ENCODE assay signal across 14 cellular contexts in the genomic region with DNA sequence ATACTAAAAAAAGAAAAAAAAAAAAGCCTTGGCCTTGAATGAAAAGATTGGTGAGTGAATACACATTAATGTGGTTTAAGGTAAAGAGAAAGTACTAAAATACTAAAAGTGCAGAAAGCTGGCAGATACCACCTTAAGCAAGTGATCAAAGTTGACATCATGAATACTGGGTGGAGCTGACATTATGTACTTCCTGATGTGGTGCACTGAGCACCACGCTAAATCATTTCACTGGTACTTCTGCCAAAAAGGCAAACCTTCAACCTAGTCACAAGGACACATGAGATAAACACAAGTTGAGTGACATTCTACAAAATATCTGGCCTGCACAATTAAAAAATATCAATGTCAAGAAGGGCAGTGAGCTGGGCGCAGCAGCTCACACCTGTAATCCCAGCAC. TPM values are rescaled to one million over a fixed set of nuclear protein-coding genes. Genes with fewer than 3 reads are reported as not detected.
DNase-seq lines count a peak whose midpoint lies in the region; ATAC-seq and TF ChIP-seq lines count a peak whose summit lies in the region.
"Had no signal": no experiment of that assay in that cellular context is flagged by ENCODE, and none has a peak within 500 bp of the region (broad histone marks: within the 10 kb centered on the region; RNA-seq: fewer than 3 reads in every experiment).

No MANE protein-coding gene starts in this region.

- no peaks in the 10 kb centered on the region for H3K9me3 ChIP-seq in T-helper 17 cell (ENCODE audit: control insufficient read depth, low read length, poor library complexity, severe bottlenecking)
- H3K9me3 ChIP-seq in heart left ventricle, result no peaks in the 10 kb centered on the region
- H3K9me3 ChIP-seq in spleen, result no peaks in the 10 kb centered on the region
- H3K9me3 ChIP-seq: upper lobe of left lung had no signal

- TF ChIP-seq POLR2A in heart left ventricle (IDR thresholded peaks at IDR 0.05) (no peak), spleen (IDR thresholded peaks at IDR 0.05) (no peak)

- H3K27me3 ChIP-seq in heart left ventricle (no peaks in the 10 kb centered on the region), spleen (replicated peaks in 1 of 7) (no peaks in the 10 kb centered on the region)
- H3K27me3 ChIP-seq: upper lobe of left lung had no signal

- peaks cover 0 to 7% (median 0%) of the 10 kb centered on the region in 12 donors for H3K4me1 ChIP-seq in heart left ventricle
- H3K4me1 ChIP-seq in spleen, result peaks cover 0 to 13% (median 5%) of the 10 kb centered on the region in 6 donors
- H3K4me1 ChIP-seq: upper lobe of left lung had no signal

- H3K4me1 Mint-ChIP-seq in activated CD4-positive, alpha-beta memory T cell treated with anti-CD3 and anti-CD28 coated beads for 36 hours (ENCODE audit: low read depth), result peaks cover 19% of the 10 kb centered on the region
- H3K4me1 Mint-ChIP-seq in activated CD4-positive, alpha-beta memory T cell treated with anti-CD3 and anti-CD28 coated beads, Interleukin-2, amount 10 ng/mL, durations not matched to agents 7 days and 5 days, result peaks cover 7% of the 10 kb centered on the region
- peaks cover 9% of the 10 kb centered on the region for H3K4me1 Mint-ChIP-seq in T-helper 17 cell
- H3K4me1 Mint-ChIP-seq in activated T-helper 1 cell treated with anti-CD3 and anti-CD28 coated beads, Interleukin-12 subunit alpha, Interleukin-12 subunit beta, Interleukin-2, Interleukin-4 antibody, amounts not matched to agents 30 ng/mL and 10 ng/mL and 1 ng/mL, durations not matched to agents 14 hours and 24 hours and 36 hours (ENCODE audit: low read depth), result peaks cover 10% of the 10 kb centered on the region

- H3K27me3 Mint-ChIP-seq in activated CD4-positive, alpha-beta memory T cell treated with anti-CD3 and anti-CD28 coated beads for 36 hours, result no peaks in the 10 kb centered on the region
- peaks cover 2% of the 10 kb centered on the region for H3K27me3 Mint-ChIP-seq in activated CD4-positive, alpha-beta memory T cell treated with anti-CD3 and anti-CD28 coated beads, Interleukin-2, amount 10 ng/mL, durations not matched to agents 7 days and 5 days
- H3K27me3 Mint-ChIP-seq in T-helper 17 cell, result no peaks in the 10 kb centered on the region
- H3K27me3 Mint-ChIP-seq in activated T-helper 1 cell treated with anti-CD3 and anti-CD28 coated beads, Interleukin-12 subunit alpha, Interleukin-12 subunit beta, Interleukin-2, Interleukin-4 antibody, amounts not matched to agents 30 ng/mL and 10 ng/mL and 1 ng/mL, durations not matched to agents 14 hours and 24 hours and 36 hours (ENCODE audit: insufficient read depth), result no peaks in the 10 kb centered on the region

- 18 to 25% (median 23%) methylated on average over 2 of the region's 2 CpGs for WGBS in heart left ventricle, 4 donors
- WGBS in spleen, 5 donors, result 31 to 40% (median 37%) methylated on average over 2 of the region's 2 CpGs

- peak overlapping the region in 3 of 12 donors; percentile 13 to 43 (median 35) for H3K27ac ChIP-seq in heart left ventricle
- peak overlapping the region in 7 of 8 donors; percentile 31 to 72 (median 49) for H3K27ac ChIP-seq in spleen
- H3K27ac ChIP-seq: skin epidermis, upper lobe of left lung had no signal

- no peak for DNase-seq in activated CD4-positive, alpha-beta memory T cell treated with anti-CD3 and anti-CD28 coated beads for 36 hours
- no peak for DNase-seq in activated CD4-positive, alpha-beta memory T cell treated with anti-CD3 and anti-CD28 coated beads, Interleukin-2, amount 10 ng/mL, durations not matched to agents 7 days and 5 days
- DNase-seq in T-helper 17 cell (no peak), heart left ventricle (no peak), spleen (no peak), superior temporal gyrus (ENCODE audit: extremely low spot score) (no peak), NCI-H345 (lab: John Stamatoyannopoulos, UW) (no peak)
- DNase-seq in activated T-helper 1 cell treated with anti-CD3 and anti-CD28 coated beads, Interleukin-12 subunit alpha, Interleukin-12 subunit beta, Interleukin-2, Interleukin-4 antibody, amounts not matched to agents 30 ng/mL and 10 ng/mL and 1 ng/mL, durations not matched to agents 14 hours and 24 hours and 36 hours (ENCODE audit: low spot score), result no peak
- DNase-seq: activated CD4-positive, alpha-beta T cell treated with anti-CD3 and anti-CD28 coated beads, Interleukin-2, amount 50 U/mL, for 1 hour; NCI-H1092 treated with DMSO at 0.1 percent for 48 hours; NCI-H446 treated with DMSO at 0.1 percent for 48 hours; upper lobe of left lung had no signal

- intact Hi-C loops in activated CD4-positive, alpha-beta memory T cell treated with anti-CD3 and anti-CD28 coated beads for 36 hours (cut with micrococcal nuclease), result loop anchor here (1.0 kb wide), 1 partner anchor 34 kb away; the partner anchor contains the start of gene PANK3
- intact Hi-C loops in heart left ventricle (cut with DNase I) (no loop called here), spleen (cut with DNase I; ENCODE audit: low total_unique reads) (no loop called here)
- intact Hi-C loops in activated T-helper 1 cell treated with anti-CD3 and anti-CD28 coated beads, Interleukin-12 subunit alpha, Interleukin-12 subunit beta, Interleukin-2, Interleukin-4 antibody, amounts not matched to agents 30 ng/mL and 10 ng/mL and 1 ng/mL, durations not matched to agents 14 hours and 24 hours and 36 hours (cut with micrococcal nuclease), result no loop called here

- CTCF ChIA-PET in activated CD4-positive, alpha-beta memory T cell treated with anti-CD3 and anti-CD28 coated beads for 36 hours (lab: Charles Lee), result no interaction called here
- CTCF ChIA-PET in activated CD4-positive, alpha-beta memory T cell treated with anti-CD3 and anti-CD28 coated beads, Interleukin-2, amount 10 ng/mL, durations not matched to agents 7 days and 5 days (lab: Charles Lee), result no interaction called here

- no peaks in the 10 kb centered on the region for H3K9me3 Mint-ChIP-seq in activated CD4-positive, alpha-beta memory T cell treated with anti-CD3 and anti-CD28 coated beads for 36 hours
- no peaks in the 10 kb centered on the region for H3K9me3 Mint-ChIP-seq in activated CD4-positive, alpha-beta memory T cell treated with anti-CD3 and anti-CD28 coated beads, Interleukin-2, amount 10 ng/mL, durations not matched to agents 7 days and 5 days
- no peaks in the 10 kb centered on the region for H3K9me3 Mint-ChIP-seq in activated T-helper 1 cell treated with anti-CD3 and anti-CD28 coated beads, Interleukin-12 subunit alpha, Interleukin-12 subunit beta, Interleukin-2, Interleukin-4 antibody, amounts not matched to agents 30 ng/mL and 10 ng/mL and 1 ng/mL, durations not matched to agents 14 hours and 24 hours and 36 hours
- H3K9me3 Mint-ChIP-seq: T-helper 1 cell treated with Interleukin-12 subunit alpha and Interleukin-12 subunit beta and Interleukin-4 antibody, amounts not matched to agents 30 μg/mL and 1 μg/mL, for 36 hours had no signal

- no peak overlapping the region for H3K4me3 ChIP-seq in heart left ventricle
- H3K4me3 ChIP-seq in spleen, result no peak overlapping the region
- H3K4me3 ChIP-seq: skin epidermis, upper lobe of left lung had no signal

- no peaks in the 10 kb centered on the region for H3K36me3 ChIP-seq in heart left ventricle
- no peaks in the 10 kb centered on the region for H3K36me3 ChIP-seq in spleen
- H3K36me3 ChIP-seq: upper lobe of left lung had no signal

- no peaks in the 10 kb centered on the region for H3K36me3 Mint-ChIP-seq in activated CD4-positive, alpha-beta memory T cell treated with anti-CD3 and anti-CD28 coated beads for 36 hours
- no peaks in the 10 kb centered on the region for H3K36me3 Mint-ChIP-seq in activated CD4-positive, alpha-beta memory T cell treated with anti-CD3 and anti-CD28 coated beads, Interleukin-2, amount 10 ng/mL, durations not matched to agents 7 days and 5 days (ENCODE audit: low read depth)
- H3K36me3 Mint-ChIP-seq in T-helper 17 cell (ENCODE audit: low read depth), result peaks cover 2% of the 10 kb centered on the region
- H3K36me3 Mint-ChIP-seq in activated T-helper 1 cell treated with anti-CD3 and anti-CD28 coated beads, Interleukin-12 subunit alpha, Interleukin-12 subunit beta, Interleukin-2, Interleukin-4 antibody, amounts not matched to agents 30 ng/mL and 10 ng/mL and 1 ng/mL, durations not matched to agents 14 hours and 24 hours and 36 hours (ENCODE audit: low read depth), result no peaks in the 10 kb centered on the region

- TF ChIP-seq CTCF in heart left ventricle (IDR thresholded peaks at IDR 0.05) (no peak), spleen (IDR thresholded peaks at IDR 0.05 in 8 of 11, conservative IDR thresholded peaks at IDR 0.05 in 3 of 11) (no peak)

- ATAC-seq in T-helper 17 cell (peak; percentile 99), heart left ventricle (peak in 3 of 4 donors; percentile 73 to 83 (median 78))

- peak overlapping the region; percentile 35 for H3K4me3 Mint-ChIP-seq in activated CD4-positive, alpha-beta memory T cell treated with anti-CD3 and anti-CD28 coated beads for 36 hours
- no peak overlapping the region for H3K4me3 Mint-ChIP-seq in activated CD4-positive, alpha-beta memory T cell treated with anti-CD3 and anti-CD28 coated beads, Interleukin-2, amount 10 ng/mL, durations not matched to agents 7 days and 5 days
- peak overlapping the region; percentile 10 for H3K4me3 Mint-ChIP-seq in T-helper 17 cell
- H3K4me3 Mint-ChIP-seq in activated T-helper 1 cell treated with anti-CD3 and anti-CD28 coated beads, Interleukin-12 subunit alpha, Interleukin-12 subunit beta, Interleukin-2, Interleukin-4 antibody, amounts not matched to agents 30 ng/mL and 10 ng/mL and 1 ng/mL, durations not matched to agents 14 hours and 24 hours and 36 hours, result no peak overlapping the region
- H3K4me3 Mint-ChIP-seq: T-helper 1 cell treated with Interleukin-12 subunit alpha and Interleukin-12 subunit beta and Interleukin-4 antibody, amounts not matched to agents 30 μg/mL and 1 μg/mL, for 36 hours had no signal

- peak overlapping the region; percentile 4 for H3K27ac Mint-ChIP-seq in activated CD4-positive, alpha-beta memory T cell treated with anti-CD3 and anti-CD28 coated beads for 36 hours
- H3K27ac Mint-ChIP-seq in activated CD4-positive, alpha-beta memory T cell treated with anti-CD3 and anti-CD28 coated beads, Interleukin-2, amount 10 ng/mL, durations not matched to agents 7 days and 5 days, result no peak overlapping the region
- H3K27ac Mint-ChIP-seq in T-helper 17 cell, result no peak overlapping the region
- H3K27ac Mint-ChIP-seq in activated T-helper 1 cell treated with anti-CD3 and anti-CD28 coated beads, Interleukin-12 subunit alpha, Interleukin-12 subunit beta, Interleukin-2, Interleukin-4 antibody, amounts not matched to agents 30 ng/mL and 10 ng/mL and 1 ng/mL, durations not matched to agents 14 hours and 24 hours and 36 hours, result no peak overlapping the region
- H3K27ac Mint-ChIP-seq: T-helper 1 cell treated with Interleukin-12 subunit alpha and Interleukin-12 subunit beta and Interleukin-4 antibody, amounts not matched to agents 30 μg/mL and 1 μg/mL, for 36 hours had no signal

- POLR2A ChIA-PET in activated CD4-positive, alpha-beta memory T cell treated with anti-CD3 and anti-CD28 coated beads for 36 hours (lab: Charles Lee), result no interaction called here
- POLR2A ChIA-PET in activated CD4-positive, alpha-beta memory T cell treated with anti-CD3 and anti-CD28 coated beads, Interleukin-2, amount 10 ng/mL, durations not matched to agents 7 days and 5 days (lab: Charles Lee), result interaction anchor here (0.6 kb wide), 1 partner anchor 9 kb away, joined by 3 read pairs; no protein-coding TSS in a partner anchor

RNA-seq across cellular contexts. Expression of gene PANK3, which starts 33.8 kb away (rescaled TPM):
- total RNA-seq in activated CD4-positive, alpha-beta memory T cell treated with anti-CD3 and anti-CD28 coated beads for 36 hours, result 10 to 100 TPM; 54.0 to 55.7 TPM
- total RNA-seq in activated CD4-positive, alpha-beta memory T cell treated with anti-CD3 and anti-CD28 coated beads, Interleukin-2, amount 10 ng/mL, durations not matched to agents 7 days and 5 days, result 10 to 100 TPM; 63.9 to 66.1 TPM
- total RNA-seq in T-helper 17 cell (10 to 100 TPM; 30.2 to 39.2 TPM), heart left ventricle (10 to 100 TPM; 16.7 to 45.4 (median 35.6) TPM), spleen (10 to 100 TPM; 39.0 to 70.9 (median 45.8) TPM)
- polyA plus RNA-seq in heart left ventricle (10 to 100 TPM in 1 of 2 donors, 1 to 10 TPM in 1; 3.8 to 16.5 TPM), spleen (1 to 10 TPM; 3.8 to 6.8 (median 4.6) TPM)
- 71.4 and 81.5 TPM in 2 replicates for total RNA-seq in activated T-helper 1 cell treated with anti-CD3 and anti-CD28 coated beads, Interleukin-12 subunit alpha, Interleukin-12 subunit beta, Interleukin-2, Interleukin-4 antibody, amounts not matched to agents 30 ng/mL and 10 ng/mL and 1 ng/mL, durations not matched to agents 14 hours and 24 hours and 36 hours

Comparison
In these comparisons a context has a peak if more than half of its experiments do, and no peak if none do; other contexts are left out.
1. H3K4me3 Mint-ChIP-seq: peak in activated CD4-positive, alpha-beta memory T cell treated with anti-CD3 and anti-CD28 coated beads for 36 hours (single experiment) and T-helper 17 cell (single experiment); none in activated CD4-positive, alpha-beta memory T cell treated with anti-CD3 and anti-CD28 coated beads, Interleukin-2, amount 10 ng/mL, durations not matched to agents 7 days and 5 days (single experiment) and activated T-helper 1 cell treated with anti-CD3 and anti-CD28 coated beads, Interleukin-12 subunit alpha, Interleukin-12 subunit beta, Interleukin-2, Interleukin-4 antibody, amounts not matched to agents 30 ng/mL and 10 ng/mL and 1 ng/mL, durations not matched to agents 14 hours and 24 hours and 36 hours (single experiment).